Comparison of ENCODE assay signal across 8 cellular contexts in the genomic region with DNA sequence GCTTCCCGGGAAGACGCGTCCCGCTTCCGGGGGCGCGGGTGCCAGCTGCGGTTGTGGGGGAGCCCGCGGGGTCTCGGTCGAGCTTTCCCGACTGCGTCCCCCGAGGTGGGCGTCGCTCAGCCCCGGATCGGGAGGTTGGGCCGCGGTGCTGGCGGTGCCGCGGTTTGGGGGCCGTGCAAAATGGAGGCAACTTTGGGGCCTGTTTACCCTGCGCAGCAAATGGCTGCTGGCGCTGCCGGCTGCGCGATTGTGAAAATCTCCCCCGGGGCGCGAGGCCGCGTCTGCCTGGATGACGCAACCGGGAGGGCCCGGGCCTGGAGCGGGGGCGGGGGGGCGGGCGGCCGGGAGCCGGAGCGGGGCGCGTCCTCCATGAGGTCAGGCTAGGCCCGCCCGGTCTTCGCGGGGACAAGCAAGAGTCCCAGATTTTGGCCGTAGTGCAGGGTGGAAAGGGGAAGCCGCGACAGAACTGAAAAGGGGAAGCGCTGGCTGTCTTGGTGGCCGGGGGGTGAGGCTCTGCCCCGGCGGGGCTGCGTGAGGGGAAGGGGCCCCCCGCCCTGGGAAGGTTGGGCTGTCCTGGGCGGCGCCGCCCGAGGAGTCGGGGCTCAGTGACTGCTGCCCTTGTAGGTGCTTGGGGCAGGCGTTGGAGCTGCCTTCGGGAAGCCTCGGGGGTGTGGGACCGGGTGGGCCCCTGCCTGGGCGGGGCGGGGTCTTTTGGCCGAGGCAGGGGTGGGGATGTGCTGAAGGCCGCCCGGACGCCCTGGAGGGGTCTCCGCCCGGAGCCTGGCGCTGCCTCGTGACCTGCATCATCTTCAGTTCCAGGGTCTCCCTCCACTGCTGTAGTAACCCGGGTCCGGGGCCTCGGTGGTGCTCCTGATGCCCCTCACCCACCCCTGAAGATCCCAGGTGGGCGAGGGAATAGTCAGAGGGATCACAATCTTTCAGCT. TPM values are rescaled to one million over a fixed set of nuclear protein-coding genes. Genes with fewer than 3 reads are reported as not detected.
DNase-seq lines count a peak whose midpoint lies in the region; ATAC-seq and TF ChIP-seq lines count a peak whose summit lies in the region.

No MANE protein-coding gene starts in this region.

- peak overlapping the region; percentile 98 for H3K4me3 ChIP-seq in osteoblast (ENCODE audit: insufficient read depth, low read length)
- peak overlapping the region; percentile 100 for H3K4me3 ChIP-seq in thymus (ENCODE audit: low read length)

- peak overlapping the region; percentile 91 for H3K4me2 ChIP-seq in osteoblast (ENCODE audit: insufficient read depth, low read length)

- intact Hi-C loops in Right ventricle myocardium superior (cut with DNase I), result loop anchor here (5.0 kb wide), 1 partner anchor 34 kb away; the partner anchor contains the start of genes PLEKHJ1 and SF3A2

- H3K27ac Mint-ChIP-seq in activated naive CD8-positive, alpha-beta T cell treated with anti-CD3 and anti-CD28 coated beads, Interleukin-2, amount 50 U/mL, for 24 hours, result peak overlapping the region; percentile 86

- TF ChIP-seq CTCF in osteoblast (IDR thresholded peaks at IDR 0.05; ENCODE audit: extremely low read depth, low read depth, low read length), result no peak

- no peaks in the 10 kb centered on the region for H3K9me3 Mint-ChIP-seq in activated naive CD8-positive, alpha-beta T cell treated with anti-CD3 and anti-CD28 coated beads, Interleukin-2, amount 50 U/mL, for 24 hours

- peak; percentile 10 for ATAC-seq in activated naive CD8-positive, alpha-beta T cell treated with anti-CD3 and anti-CD28 coated beads, Interleukin-2, amount 50 U/mL, for 24 hours
- ATAC-seq in Right ventricle myocardium superior (ENCODE audit: poor library complexity) (peak; percentile 59), HG03135 (IDR thresholded peaks at IDR 0.05; ENCODE audit: unreplicated experiment) (no peak)

- H3K27me3 Mint-ChIP-seq in activated naive CD8-positive, alpha-beta T cell treated with anti-CD3 and anti-CD28 coated beads, Interleukin-2, amount 50 U/mL, for 24 hours, result no peaks in the 10 kb centered on the region

- no peaks in the 10 kb centered on the region for H3K27me3 ChIP-seq in osteoblast (ENCODE audit: insufficient read depth, low read length)
- no peaks in the 10 kb centered on the region for H3K27me3 ChIP-seq in thymus (ENCODE audit: control insufficient read depth, insufficient read depth)

- H4K20me1 ChIP-seq in osteoblast (ENCODE audit: insufficient read depth, low read length), result peaks cover 52% of the 10 kb centered on the region

- peaks cover 48% of the 10 kb centered on the region for H3K4me1 Mint-ChIP-seq in activated naive CD8-positive, alpha-beta T cell treated with anti-CD3 and anti-CD28 coated beads, Interleukin-2, amount 50 U/mL, for 24 hours

- H3K9me3 ChIP-seq in osteoblast (ENCODE audit: low read depth, low read length), result no peaks in the 10 kb centered on the region
- no peaks in the 10 kb centered on the region for H3K9me3 ChIP-seq in thymus (ENCODE audit: control insufficient read depth)

- H3K4me3 Mint-ChIP-seq in activated naive CD8-positive, alpha-beta T cell treated with anti-CD3 and anti-CD28 coated beads, Interleukin-2, amount 50 U/mL, for 24 hours, result peak overlapping the region; percentile 89

- peaks cover 64% of the 10 kb centered on the region for H3K79me2 ChIP-seq in osteoblast (ENCODE audit: insufficient read depth, low read length)

- no peak overlapping the region for H2AFZ ChIP-seq in osteoblast (ENCODE audit: low read length)

- peaks cover 31% of the 10 kb centered on the region for H3K36me3 ChIP-seq in osteoblast (ENCODE audit: insufficient read depth, low read length)
- peaks cover 26% of the 10 kb centered on the region for H3K36me3 ChIP-seq in thymus (ENCODE audit: control insufficient read depth, insufficient read depth)

- H3K27ac ChIP-seq in osteoblast (ENCODE audit: low read depth, low read length) (peak overlapping the region; percentile 92), thymus (ENCODE audit: low read depth) (peak overlapping the region; percentile 96)

- H3K4me1 ChIP-seq in osteoblast (ENCODE audit: insufficient read depth, low read length), result peaks cover 32% of the 10 kb centered on the region
- peaks cover 20% of the 10 kb centered on the region for H3K4me1 ChIP-seq in thymus (ENCODE audit: control insufficient read depth, insufficient read depth, low read length)

- H3K36me3 Mint-ChIP-seq in activated naive CD8-positive, alpha-beta T cell treated with anti-CD3 and anti-CD28 coated beads, Interleukin-2, amount 50 U/mL, for 24 hours (ENCODE audit: low read depth), result peaks cover 28% of the 10 kb centered on the region

- 1% methylated on average over 83 of the region's 83 CpGs for WGBS in thymus

- DNase-seq in AML-193 (lab: John Stamatoyannopoulos, UW) (peak; percentile 92 to 95), HK-2 (ENCODE audit: unreplicated experiment) (peak; percentile 77), T follicular helper cell (ENCODE audit: low read depth) (peak; percentile 62), Right ventricle myocardium superior (peak; percentile 93), osteoblast (ENCODE audit: insufficient read length, low spot score, missing footprints) (peak; percentile 100)
- peak; percentile 78 for DNase-seq in activated naive CD8-positive, alpha-beta T cell treated with anti-CD3 and anti-CD28 coated beads, Interleukin-2, amount 50 U/mL, for 24 hours

RNA-seq across cellular contexts. Expression of gene PEAK3, which starts 11.1 kb away (rescaled TPM):
- total RNA-seq in Right ventricle myocardium superior (0.70 TPM), osteoblast (under 0.01 TPM in 1 of 2 replicates, not detected in the other)
- 0.34 TPM for polyA plus RNA-seq in thymus

RNA-seq across cellular contexts. Expression of gene JSRP1, which starts 14.6 kb away (rescaled TPM):
- total RNA-seq in Right ventricle myocardium superior (0.35 TPM), osteoblast (0.72 TPM in 1 of 2 replicates, not detected in the other)
- 1.3 TPM for polyA plus RNA-seq in thymus

RNA-seq across cellular contexts. Expression of gene AMH, which starts 21.7 kb away (rescaled TPM):
- total RNA-seq in Right ventricle myocardium superior, result 0.24 TPM
- under 0.01 and 0.29 TPM in 2 replicates for total RNA-seq in osteoblast
- 2.2 TPM for polyA plus RNA-seq in thymus

RNA-seq across cellular contexts. Expression of gene SF3A2, which starts 34.2 kb away (rescaled TPM):
- 30.0 TPM for total RNA-seq in Right ventricle myocardium superior
- 27.1 and 27.9 TPM in 2 replicates for total RNA-seq in osteoblast
- polyA plus RNA-seq in thymus, result 51.1 TPM

RNA-seq across cellular contexts. Expression of gene PLEKHJ1, which starts 34.7 kb away (rescaled TPM):
- total RNA-seq in Right ventricle myocardium superior (59.6 TPM), osteoblast (32.1 and 43.4 TPM in 2 replicates)
- polyA plus RNA-seq in thymus, result 97.7 TPM
